14 cellular contexts compared by ENCODE assay signal in the genomic region with DNA sequence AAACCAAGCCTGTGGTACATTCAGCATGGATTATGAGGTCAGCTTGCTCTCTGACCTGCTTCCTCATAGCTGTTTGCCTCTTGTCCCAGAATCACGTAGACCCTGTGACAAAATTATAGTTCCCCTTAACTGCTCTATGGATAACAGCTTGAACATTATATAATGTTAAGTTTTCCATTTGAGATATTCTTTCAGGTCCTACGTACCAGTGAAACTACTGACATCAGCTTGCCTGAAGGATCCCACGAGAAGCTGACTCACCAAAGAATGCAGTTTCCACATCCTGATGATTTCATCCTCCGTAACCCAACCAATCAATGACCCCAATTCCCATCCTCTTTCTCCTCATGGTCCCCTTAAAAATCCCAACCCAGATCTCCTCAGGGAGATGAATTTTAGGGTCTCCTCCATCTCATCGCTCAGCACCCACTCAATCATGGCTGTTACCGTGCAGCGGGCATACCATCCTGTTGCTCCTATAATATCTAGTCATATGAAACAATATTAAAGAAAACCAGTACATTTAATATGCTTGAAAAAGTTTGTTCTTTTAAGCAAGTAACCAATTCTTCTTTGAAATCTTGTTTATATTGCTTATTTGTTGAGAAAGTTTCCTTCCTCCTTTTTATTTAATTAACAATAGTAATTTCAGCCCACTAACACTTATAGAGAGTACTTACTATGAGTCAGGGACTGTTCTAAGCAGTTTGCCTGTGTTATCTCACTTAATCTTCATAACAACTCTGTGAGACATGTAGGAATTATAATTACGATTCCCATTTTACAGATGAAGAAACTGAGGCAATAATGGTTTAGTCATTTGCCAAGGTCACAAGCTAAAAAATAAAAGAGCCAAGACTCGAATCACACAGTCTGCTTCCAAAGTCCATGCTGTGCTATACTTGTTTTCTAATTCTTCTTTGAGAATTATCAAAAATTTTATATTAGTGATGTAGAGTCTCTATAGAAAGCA. TPM values are rescaled to one million over a fixed set of nuclear protein-coding genes. Genes with fewer than 3 reads are reported as not detected.
DNase-seq lines count a peak whose midpoint lies in the region; ATAC-seq and TF ChIP-seq lines count a peak whose summit lies in the region.
"Had no signal": no experiment of that assay in that cellular context is flagged by ENCODE, and none has a peak within 500 bp of the region (broad histone marks: within the 10 kb centered on the region; RNA-seq: fewer than 3 reads in every experiment).

No MANE protein-coding gene starts in this region.

- CTCF ChIA-PET in activated B cell treated with CpG ODN at 0.5 μM for 24 hours (lab: Charles Lee): interaction anchor here (1.3 to 4.9 kb wide), 6 partner anchors 9 to 386 kb away, joined by 3 to 50 read pairs (median 16); partner anchors contain the start of gene MAP1LC3C

- no peak for TF ChIP-seq CTCF in activated B cell treated with CpG ODN at 0.5 μM for 24 hours (IDR thresholded peaks at IDR 0.05)
- no peak for TF ChIP-seq CTCF in foreskin keratinocyte (conservative IDR thresholded peaks at IDR 0.05)

- POLR2A ChIA-PET in activated B cell treated with CpG ODN at 0.5 μM for 24 hours (lab: Charles Lee): interaction anchor here (1.9 kb wide), 1 partner anchor 61 kb away, joined by 9 read pairs; no protein-coding TSS in a partner anchor

- H3K27ac Mint-ChIP-seq in activated B cell treated with CpG ODN at 0.5 μM for 24 hours: peak overlapping the region; percentile 51
- peak overlapping the region; percentile 73 for H3K27ac Mint-ChIP-seq in stimulated activated naive B cell treated with anti-CD40 and anti-IgM and Interleukin-4, amounts not matched to agents 10 μg/mL and 1 μg/mL and 100 μg/mL, for 72 hours

- H3K36me3 Mint-ChIP-seq in activated B cell treated with CpG ODN at 0.5 μM for 24 hours (ENCODE audit: low read depth): peaks cover 11% of the 10 kb centered on the region
- peaks cover 20 to 33% of the 10 kb centered on the region in 2 donors for H3K36me3 Mint-ChIP-seq in stimulated activated naive B cell treated with anti-CD40 and anti-IgM and Interleukin-4, amounts not matched to agents 10 μg/mL and 1 μg/mL and 100 μg/mL, for 72 hours

- no peak overlapping the region for H3K4me3 Mint-ChIP-seq in activated B cell treated with CpG ODN at 0.5 μM for 24 hours
- no peak overlapping the region for H3K4me3 Mint-ChIP-seq in stimulated activated naive B cell treated with anti-CD40 and anti-IgM and Interleukin-4, amounts not matched to agents 10 μg/mL and 1 μg/mL and 100 μg/mL, for 72 hours

- DNase-seq in HS-5 (ENCODE audit: low read depth): peak; percentile 83
- DNase-seq in activated B cell treated with CpG ODN at 0.5 μM for 24 hours: no peak
- peak; percentile 80 to 91 for DNase-seq in foreskin keratinocyte
- no peak for DNase-seq in stimulated activated naive B cell treated with anti-CD40 and anti-IgM and Interleukin-4, amounts not matched to agents 10 μg/mL and 1 μg/mL and 100 μg/mL, for 72 hours
- DNase-seq in NCI-H1048 (lab: John Stamatoyannopoulos, UW): no peak
- DNase-seq in NCI-H1436 (lab: John Stamatoyannopoulos, UW): no peak
- DNase-seq: activated CD4-positive, alpha-beta T cell treated with anti-CD3 and anti-CD28 coated beads, Interleukin-2, amount 50 U/mL, for 48 hours; colonic mucosa; GOT3; NK-92 treated with Interleukin-12 subunit alpha and Interleukin-12 subunit beta, amount 100 ng/mL, for 24 hours; stimulated activated CD4-positive, alpha-beta T cell treated with anti-CD3 and anti-CD28 coated beads, Interleukin-2, amount 100 ng/mL, for 48 hours had no signal

- H3K27ac ChIP-seq in foreskin keratinocyte: peak overlapping the region; percentile 97
- H3K27ac ChIP-seq: colonic mucosa had no signal

- no peaks in the 10 kb centered on the region for H3K27me3 ChIP-seq in foreskin keratinocyte
- H3K27me3 ChIP-seq: colonic mucosa had no signal

- intact Hi-C loops in activated B cell treated with CpG ODN at 0.5 μM for 24 hours (cut with micrococcal nuclease): no loop called here

- H3K9me3 Mint-ChIP-seq in activated B cell treated with CpG ODN at 0.5 μM for 24 hours: no peaks in the 10 kb centered on the region
- no peaks in the 10 kb centered on the region for H3K9me3 Mint-ChIP-seq in stimulated activated naive B cell treated with anti-CD40 and anti-IgM and Interleukin-4, amounts not matched to agents 10 μg/mL and 1 μg/mL and 100 μg/mL, for 72 hours

- peaks cover 4% of the 10 kb centered on the region for H3K4me1 Mint-ChIP-seq in activated B cell treated with CpG ODN at 0.5 μM for 24 hours
- H3K4me1 Mint-ChIP-seq in stimulated activated naive B cell treated with anti-CD40 and anti-IgM and Interleukin-4, amounts not matched to agents 10 μg/mL and 1 μg/mL and 100 μg/mL, for 72 hours: peaks cover 35 to 50% of the 10 kb centered on the region in 2 donors

- ATAC-seq in activated B cell treated with CpG ODN at 0.5 μM for 24 hours (ENCODE audit: low read depth) (no peak), foreskin keratinocyte (peak; percentile 53), HG03442 (IDR thresholded peaks at IDR 0.05; ENCODE audit: unreplicated experiment) (no peak)
- ATAC-seq in stimulated activated naive B cell treated with anti-CD40 and anti-IgM and Interleukin-4, amounts not matched to agents 10 μg/mL and 1 μg/mL and 100 μg/mL, for 72 hours (replicated peaks): no peak
- ATAC-seq: GM12878 had no signal

- no peaks in the 10 kb centered on the region for H3K27me3 Mint-ChIP-seq in activated B cell treated with CpG ODN at 0.5 μM for 24 hours
- H3K27me3 Mint-ChIP-seq in stimulated activated naive B cell treated with anti-CD40 and anti-IgM and Interleukin-4, amounts not matched to agents 10 μg/mL and 1 μg/mL and 100 μg/mL, for 72 hours: no peaks in the 10 kb centered on the region

- peaks cover 28% of the 10 kb centered on the region for H3K4me1 ChIP-seq in foreskin keratinocyte

RNA-seq across cellular contexts. Expression of gene CHML, which starts 27.4 kb away (rescaled TPM):
- total RNA-seq in activated B cell treated with CpG ODN at 0.5 μM for 24 hours: 28.3 and 35.2 TPM in 2 replicates
- total RNA-seq in foreskin keratinocyte: 14.1 and 17.5 TPM in 2 replicates
- polyA plus RNA-seq in foreskin keratinocyte: 1.9 and 2.5 TPM in 2 replicates

RNA-seq across cellular contexts. Expression of gene OPN3, which starts 27.4 kb away (rescaled TPM):
- total RNA-seq in activated B cell treated with CpG ODN at 0.5 μM for 24 hours (31.5 and 32.1 TPM in 2 replicates), foreskin keratinocyte (35.7 and 36.7 TPM in 2 replicates)
- polyA plus RNA-seq in foreskin keratinocyte: 23.3 and 28.6 TPM in 2 replicates

RNA-seq across cellular contexts. Expression of gene WDR64, which starts 39.3 kb away (rescaled TPM):
- total RNA-seq in activated B cell treated with CpG ODN at 0.5 μM for 24 hours: 0.34 and 0.58 TPM in 2 replicates
- total RNA-seq in foreskin keratinocyte: not detected in 2 replicates
- polyA plus RNA-seq in foreskin keratinocyte: not detected in 2 replicates
- total RNA-seq: colonic mucosa, GM12878, mesenteric fat pad had no signal

Comparison
In these comparisons a context has a peak if more than half of its experiments do, and no peak if none do; other contexts are left out.
1. DNase-seq: peak in HS-5 (single experiment) and foreskin keratinocyte (2 of 2); none in activated B cell treated with CpG ODN at 0.5 μM for 24 hours (single experiment), stimulated activated naive B cell treated with anti-CD40 and anti-IgM and Interleukin-4, amounts not matched to agents 10 μg/mL and 1 μg/mL and 100 μg/mL, for 72 hours (single experiment), NCI-H1048 (single experiment) and NCI-H1436 (single experiment).